Comparison of ENCODE assay signal across 1 cellular context in genomic region chr1:161720956-161721737, GRCh38.
TF ChIP-seq lines count a peak whose summit lies in the region.

Gene FCRLB (plus strand): TSS chr1:161721544. CDS start chr1:161722673, 1,129 bp downstream.

TF ChIP-seq in IMR-90, 13 proteins besides CTCF, POLR2A, EP300 and RAD21:
- TF ChIP-seq FOS (IDR thresholded peaks at IDR 0.05; ENCODE audit: low read depth, low read length) (no peak), CHD1 (IDR thresholded peaks at IDR 0.05; ENCODE audit: low read depth, low read length) (no peak), CEBPB (IDR thresholded peaks at IDR 0.05; ENCODE audit: low read depth, low read length) (no peak), BHLHE40 (IDR thresholded peaks at IDR 0.05; ENCODE audit: low read depth, low read length) (no peak), RFX5 (IDR thresholded peaks at IDR 0.05; ENCODE audit: low read depth, low read length) (no peak), SMC3 (IDR thresholded peaks at IDR 0.05; ENCODE audit: low read depth, low read length) (no peak), RCOR1 (IDR thresholded peaks at IDR 0.05; ENCODE audit: insufficient replicate concordance, low read length) (no peak), MAZ (IDR thresholded peaks at IDR 0.05; ENCODE audit: borderline replicate concordance, low read depth, low read length) (no peak), MAFK (IDR thresholded peaks at IDR 0.05; ENCODE audit: low read depth, low read length) (no peak), NFE2L2 (IDR thresholded peaks at IDR 0.05; ENCODE audit: low read depth, low read length) (no peak), MXI1 (IDR thresholded peaks at IDR 0.05; ENCODE audit: borderline replicate concordance, low read depth, low read length) (no peak)
- TF ChIP-seq, protein P1, sequence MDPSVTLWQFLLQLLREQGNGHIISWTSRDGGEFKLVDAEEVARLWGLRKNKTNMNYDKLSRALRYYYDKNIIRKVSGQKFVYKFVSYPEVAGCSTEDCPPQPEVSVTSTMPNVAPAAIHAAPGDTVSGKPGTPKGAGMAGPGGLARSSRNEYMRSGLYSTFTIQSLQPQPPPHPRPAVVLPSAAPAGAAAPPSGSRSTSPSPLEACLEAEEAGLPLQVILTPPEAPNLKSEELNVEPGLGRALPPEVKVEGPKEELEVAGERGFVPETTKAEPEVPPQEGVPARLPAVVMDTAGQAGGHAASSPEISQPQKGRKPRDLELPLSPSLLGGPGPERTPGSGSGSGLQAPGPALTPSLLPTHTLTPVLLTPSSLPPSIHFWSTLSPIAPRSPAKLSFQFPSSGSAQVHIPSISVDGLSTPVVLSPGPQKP (IDR thresholded peaks at IDR 0.05; ENCODE audit: borderline replicate concordance, low read depth, low read length) = no peak
- TF ChIP-seq, protein P2, sequence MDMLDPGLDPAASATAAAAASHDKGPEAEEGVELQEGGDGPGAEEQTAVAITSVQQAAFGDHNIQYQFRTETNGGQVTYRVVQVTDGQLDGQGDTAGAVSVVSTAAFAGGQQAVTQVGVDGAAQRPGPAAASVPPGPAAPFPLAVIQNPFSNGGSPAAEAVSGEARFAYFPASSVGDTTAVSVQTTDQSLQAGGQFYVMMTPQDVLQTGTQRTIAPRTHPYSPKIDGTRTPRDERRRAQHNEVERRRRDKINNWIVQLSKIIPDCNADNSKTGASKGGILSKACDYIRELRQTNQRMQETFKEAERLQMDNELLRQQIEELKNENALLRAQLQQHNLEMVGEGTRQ (IDR thresholded peaks at IDR 0.05; ENCODE audit: low read depth, low read length) = no peak
TF ChIP-seq in IMR-90: peak in this region for 0.
